In the genomic region with DNA sequence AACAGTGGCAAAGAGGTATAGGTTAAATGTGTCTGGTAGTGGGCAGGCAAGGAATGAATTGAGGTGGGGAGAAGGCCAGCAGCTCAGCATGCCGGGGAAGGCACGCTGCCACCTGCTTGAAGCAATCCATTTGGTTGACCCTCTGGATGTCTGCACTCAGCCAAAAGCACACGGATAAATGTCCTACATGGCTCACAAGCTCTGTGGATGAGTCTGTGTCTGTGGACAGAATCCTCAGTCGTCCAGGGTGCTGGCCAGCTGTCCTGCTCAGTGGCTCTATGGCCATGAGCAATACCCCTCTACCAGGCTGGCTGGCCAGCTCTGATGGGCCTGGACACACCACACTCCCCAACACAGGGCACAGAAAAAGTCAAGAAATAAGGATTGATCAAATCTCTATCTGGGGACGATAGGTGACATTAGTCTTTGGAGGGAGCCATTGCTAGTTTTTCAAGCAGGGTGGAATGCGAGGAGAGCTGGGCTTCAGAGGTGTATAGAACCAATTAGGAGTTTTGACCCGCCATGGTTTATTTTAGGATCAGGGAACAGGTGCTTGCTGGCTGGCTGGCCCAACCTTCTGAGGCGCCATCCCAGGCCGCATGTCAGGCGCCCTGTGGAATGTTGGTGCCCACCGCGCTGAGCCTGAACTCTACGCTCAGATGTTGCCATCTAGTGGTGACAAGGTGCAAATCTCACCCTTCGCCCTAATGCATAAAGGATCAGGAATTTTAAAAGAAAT, we compare ENCODE assay signal across 8 cellular contexts.
A peak's percentile ranks its signal among the peaks of the same experiment; 100 is the strongest.
DNase-seq lines count a peak whose midpoint lies in the region; ATAC-seq and TF ChIP-seq lines count a peak whose summit lies in the region.

No MANE protein-coding gene starts in this region.

- H3K4me3 ChIP-seq in BLaER1 (no peak overlapping the region), GM12875 (ENCODE audit: low read depth, low read length) (no peak overlapping the region), astrocyte of the spinal cord (ENCODE audit: low read depth, low read length) (no peak overlapping the region), smooth muscle cell (no peak overlapping the region)

- no peak overlapping the region for H3K27ac ChIP-seq in BLaER1
- H3K27ac ChIP-seq in smooth muscle cell (ENCODE audit: low read depth), result no peak overlapping the region

- H3K9ac ChIP-seq in BLaER1, result no peak overlapping the region
- H3K9ac ChIP-seq in smooth muscle cell (ENCODE audit: low read depth), result no peak overlapping the region

- no peaks in the 10 kb centered on the region for H3K9me3 ChIP-seq in BLaER1
- H3K9me3 ChIP-seq in smooth muscle cell (replicated peaks; ENCODE audit: low read depth), result no peaks in the 10 kb centered on the region

- TF ChIP-seq CTCF in GM12875 (IDR thresholded peaks at IDR 0.05; ENCODE audit: borderline replicate concordance, insufficient read depth, low read depth, low read length), result peak; percentile 69
- peak; percentile 74 for TF ChIP-seq CTCF in astrocyte of the spinal cord (IDR thresholded peaks at IDR 0.05; ENCODE audit: low read depth, low read length)
- peak; percentile 92 for TF ChIP-seq CTCF in smooth muscle cell (IDR thresholded peaks at IDR 0.05; ENCODE audit: borderline replicate concordance, insufficient read depth, poor library complexity, severe bottlenecking)

- H3F3A ChIP-seq in smooth muscle cell (ENCODE audit: low read depth), result no peaks in the 10 kb centered on the region

- no peaks in the 10 kb centered on the region for H3K36me3 ChIP-seq in BLaER1
- H3K36me3 ChIP-seq in smooth muscle cell (ENCODE audit: low read depth), result no peaks in the 10 kb centered on the region

- H3K4me1 ChIP-seq in BLaER1 (peaks cover 21% of the 10 kb centered on the region), smooth muscle cell (ENCODE audit: low read depth) (no peaks in the 10 kb centered on the region)

- H2AFZ ChIP-seq in smooth muscle cell (ENCODE audit: low read depth), result no peak overlapping the region

- in situ Hi-C loops in astrocyte of the spinal cord (cut with HindIII; ENCODE audit: low sequenced_read_pairs), result no loop called here

- peak overlapping the region; percentile 5; the same call in 1 of the 2 replicates for H3K4me2 ChIP-seq in BLaER1
- H3K4me2 ChIP-seq in smooth muscle cell, result peak overlapping the region; percentile 37

- no peaks in the 10 kb centered on the region for H3K79me2 ChIP-seq in smooth muscle cell (ENCODE audit: low read depth)

- H4K20me1 ChIP-seq in BLaER1 (no peaks in the 10 kb centered on the region), smooth muscle cell (ENCODE audit: low read depth) (no peaks in the 10 kb centered on the region)

- DNase-seq in NCI-H510A treated with DMSO at 0.1 percent for 48 hours (lab: John Stamatoyannopoulos, UW) (peak; percentile 4), astrocyte of the spinal cord (ENCODE audit: low read depth, low spot score) (peak; percentile 65), hypothalamus (lab: John Stamatoyannopoulos, UW) (peak in 30 of 51 donors; percentile 4 to 53 (median 22)), smooth muscle cell (lab: John Stamatoyannopoulos, UW; ENCODE audit: unreplicated experiment) (no peak)

- peak; percentile 54 for ATAC-seq in HG02938 (IDR thresholded peaks at IDR 0.05; ENCODE audit: unreplicated experiment)
- no peak for ATAC-seq in GM19035 (IDR thresholded peaks at IDR 0.05; ENCODE audit: unreplicated experiment)

- H3K27me3 ChIP-seq in BLaER1 (no peaks in the 10 kb centered on the region), smooth muscle cell (ENCODE audit: low read depth) (no peaks in the 10 kb centered on the region)

- 42% methylated on average over 14 of the region's 14 CpGs for WGBS in smooth muscle cell (ENCODE audit: low lambda C conversion rate)
